In genomic region chr11:387193-387793, GRCh38 we compare ENCODE assay signal across 15 cellular contexts. TPM values are rescaled to one million over a fixed set of nuclear protein-coding genes. Genes with fewer than 3 reads are reported as not detected.
DNase-seq lines count a peak whose midpoint lies in the region; ATAC-seq, FAIRE-seq and TF ChIP-seq lines count a peak whose summit lies in the region.
"Had no signal": no experiment of that assay in that cellular context is flagged by ENCODE, and none has a peak within 500 bp of the region (broad histone marks: within the 10 kb centered on the region; RNA-seq: fewer than 3 reads in every experiment).

No MANE protein-coding gene starts in this region.

- peak overlapping the region; percentile 52 for H3K27ac Mint-ChIP-seq in CD8-positive, alpha-beta T cell

- TF ChIP-seq CTCF in CD8-positive, alpha-beta T cell (IDR thresholded peaks at IDR 0.05): no peak
- TF ChIP-seq CTCF in K562 (IDR thresholded peaks at IDR 0.05 in 2 of 3, conservative IDR thresholded peaks at IDR 0.05 in 1 of 3; ENCODE audit: insufficient read depth in 2 of 3, low read depth in 1 of 3, low read length in 3 of 3): no peak
- TF ChIP-seq CTCF in fibroblast of the aortic adventitia (IDR thresholded peaks at IDR 0.05; ENCODE audit: insufficient read depth, low read length): peak; percentile 20

- peaks cover 2% of the 10 kb centered on the region for H3K27me3 Mint-ChIP-seq in CD8-positive, alpha-beta T cell (ENCODE audit: low read depth)

- no peaks in the 10 kb centered on the region for H4K20me1 ChIP-seq in K562 (replicated peaks; ENCODE audit: control insufficient read depth, insufficient read depth, low read length)

- peaks cover 7% of the 10 kb centered on the region for H3K4me1 Mint-ChIP-seq in CD8-positive, alpha-beta T cell (ENCODE audit: low read depth)

- FAIRE-seq in K562 (lab: Jason Lieb, UNC): no peak

- H3K36me3 ChIP-seq in CD8-positive, alpha-beta T cell (ENCODE audit: insufficient read depth, low read length): no peaks in the 10 kb centered on the region
- no peaks in the 10 kb centered on the region for H3K36me3 ChIP-seq in K562 (ENCODE audit: control insufficient read depth, insufficient read depth, low read length)

- H3K9me3 ChIP-seq in CD8-positive, alpha-beta T cell (ENCODE audit: low read length): peaks cover 4% of the 10 kb centered on the region
- peaks cover 2% of the 10 kb centered on the region; the same call in 1 of the 2 replicates for H3K9me3 ChIP-seq in K562 (replicated peaks; ENCODE audit: control insufficient read depth, insufficient read depth, low read depth, low read length)

- H3K79me2 ChIP-seq in K562 (ENCODE audit: control insufficient read depth, insufficient read depth, low read length): no peaks in the 10 kb centered on the region

- no peak for TF ChIP-seq POLR2A in K562 (conservative IDR thresholded peaks at IDR 0.05)

- CTCF ChIA-PET in CD8-positive, alpha-beta T cell (lab: Charles Lee): interaction anchor here (0.9 to 2.5 kb wide), 3 partner anchors 24 to 137 kb away, joined by 3 to 11 read pairs (median 3); no protein-coding TSS in a partner anchor
- CTCF ChIA-PET in K562 (lab: Yijun Ruan, JAX; ENCODE audit: low intra/inter-chr PET ratio): no interaction called here

- DNase-seq in CD8-positive, alpha-beta T cell: no peak
- DNase-seq in K562 (ENCODE audit: extremely low read depth in 1 of 4, low spot score in 3 of 4) (no peak), fibroblast of the aortic adventitia (ENCODE audit: low read depth) (no peak)
- no peak for DNase-seq in stimulated activated CD4-positive, alpha-beta T cell treated with anti-CD3 and anti-CD28 coated beads, Interleukin-12 subunit alpha, Interleukin-12 subunit beta, amount 100 ng/mL, for 4 hours
- DNase-seq: H7; NCI-H1694; NCI-H2107; NCI-H226; NCI-H526 treated with DMSO at 0.1 percent for 48 hours; NK-92 treated with Interleukin-12 subunit alpha and Interleukin-12 subunit beta, amount 100 ng/mL, for 24 hours had no signal

- no peak for TF ChIP-seq RAD21 in K562 (CRISPR knock-in tag; conservative IDR thresholded peaks at IDR 0.05 in 1 of 2, IDR thresholded peaks at IDR 0.05 in 1 of 2)

- H3K27me3 ChIP-seq in CD8-positive, alpha-beta T cell (ENCODE audit: insufficient read depth, low read length): no peaks in the 10 kb centered on the region
- H3K27me3 ChIP-seq in K562 (ENCODE audit: control insufficient read depth in 2 of 2, insufficient read depth in 2 of 2, low read length in 2 of 2): no peaks in the 10 kb centered on the region

- POLR2A ChIA-PET in CD8-positive, alpha-beta T cell (lab: Charles Lee): no interaction called here
- POLR2A ChIA-PET in K562 (lab: Yijun Ruan, JAX): interaction anchor here (0.7 to 0.9 kb wide), 3 partner anchors 9 to 132 kb away, joined by 3 to 5 read pairs (median 3); no protein-coding TSS in a partner anchor

- H3K9me1 ChIP-seq in K562 (ENCODE audit: control insufficient read depth, insufficient read depth, low read length): no peaks in the 10 kb centered on the region

- H3K4me1 ChIP-seq in CD8-positive, alpha-beta T cell (ENCODE audit: insufficient read depth, low read length): no peaks in the 10 kb centered on the region
- H3K4me1 ChIP-seq in K562 (replicated peaks in 1 of 2; ENCODE audit: control insufficient read depth in 2 of 2, insufficient read depth in 2 of 2, low read length in 2 of 2): peaks cover 7 to 35% of the 10 kb centered on the region in 2 experiments; a peak in 4 of 5 replicates

- H3K4me2 ChIP-seq in K562 (ENCODE audit: insufficient read depth, low read length): no peak overlapping the region

- no peak for TF ChIP-seq EP300 in K562 (IDR thresholded peaks at IDR 0.05; ENCODE audit: low read length)

- no TSS peak for BruUV-seq in K562 (replicated peaks; lab: Mats Ljungman, UMichigan)

- peaks cover 5% of the 10 kb centered on the region for H3K9me3 Mint-ChIP-seq in CD8-positive, alpha-beta T cell

- H3K4me3 Mint-ChIP-seq in CD8-positive, alpha-beta T cell: no peak overlapping the region

- H3K36me3 Mint-ChIP-seq in CD8-positive, alpha-beta T cell: no peaks in the 10 kb centered on the region

- intact Hi-C loops in CD8-positive, alpha-beta T cell (cut with DNase I, micrococcal nuclease): no loop called here
- intact Hi-C loops in K562 (cut with micrococcal nuclease): no loop called here

- H3K9ac ChIP-seq in K562 (ENCODE audit: insufficient read depth in 1 of 2, low read depth in 2 of 2, low read length in 2 of 2): no peak overlapping the region

- in situ Hi-C loops in K562 (cut with MboI): no loop called here

- 0 out of 2 replicates have a peak overlapping the region, but pooled peaks have one; percentile 17 for H2AFZ ChIP-seq in K562 (ENCODE audit: low read depth, low read length)

- no peak overlapping the region for H3K27ac ChIP-seq in CD8-positive, alpha-beta T cell (ENCODE audit: low read depth, low read length)
- H3K27ac ChIP-seq in K562 (ENCODE audit: extremely low read depth, low read depth, low read length): no peak overlapping the region
- H3K27ac ChIP-seq in temporal lobe (ENCODE audit: low read depth, low read length): peak overlapping the region; percentile 44
- H3K27ac ChIP-seq: C4-2B had no signal

- H3K4me3 ChIP-seq in CD8-positive, alpha-beta T cell (ENCODE audit: low read depth, low read length): no peak overlapping the region
- H3K4me3 ChIP-seq in K562: no peak overlapping the region
- H3K4me3 ChIP-seq in fibroblast of the aortic adventitia (ENCODE audit: low read depth, low read length): no peak overlapping the region

- 27% methylated on average over 4 of the region's 4 CpGs for WGBS in K562 (ENCODE audit: insufficient coverage, low coverage, missing lambda C conversion rate)

- ATAC-seq in CD8-positive, alpha-beta T cell: no peak
- ATAC-seq in K562 (peak; percentile 37; the same call in 1 of the 3 replicates), HG03175 (IDR thresholded peaks at IDR 0.05; ENCODE audit: unreplicated experiment) (no peak), HG03280 (IDR thresholded peaks at IDR 0.05; ENCODE audit: unreplicated experiment) (no peak)

RNA-seq across cellular contexts. Expression of gene PKP3, which starts 6.7 kb away (rescaled TPM):
- under 1 TPM in 1 of 2 experiments, not detected in 1; 0.62 TPM for total RNA-seq in CD8-positive, alpha-beta T cell
- 29.8 and 101 TPM in 2 replicates for total RNA-seq in K562 (2011; cell fraction: chromatin; rRNA removed; ENCODE audit: low replicate concordance)
- 77.2 and 90.9 TPM in 2 replicates for total RNA-seq in K562 (2011; cell fraction: nucleolus; rRNA removed)
- 38.5 and 42.2 TPM in 2 replicates for total RNA-seq in K562 (2011; cell fraction: nucleoplasm; rRNA removed)
- total RNA-seq in K562 (2014; rRNA removed): 99.7 and 122 TPM in 2 replicates
- total RNA-seq in K562 (2014; rRNA removed; fragmentation: Illumina TruSeq; extraction: Trizol): 11.2 and 14.9 TPM in 2 replicates
- 30.7 and 36.6 TPM in 2 replicates for total RNA-seq in K562 (2015; rRNA removed; fragmentation: Illumina TruSeq; extraction: Trizol)
- total RNA-seq in K562 (2021): 102 and 110 TPM in 2 replicates
- polyA plus RNA-seq in K562 (2011; rRNA removed): 45.4 and 47.8 TPM in 2 replicates
- 40.1 and 126 TPM in 2 replicates for polyA plus RNA-seq in K562 (2011; cell fraction: cytosol; rRNA removed)
- 77.2 and 108 TPM in 2 replicates for polyA plus RNA-seq in K562 (2011; cell fraction: nucleus; rRNA removed)
- polyA plus RNA-seq in K562 (2012): 49.0 and 59.2 TPM in 2 replicates
- 26.9 and 39.7 TPM in 2 replicates for polyA plus RNA-seq in K562 (2014; fragmentation: Illumina TruSeq; extraction: Trizol)
- under 1 TPM; 0.11 to 0.45 TPM for polyA plus RNA-seq in K562 (2014; fragmentation: Nextera tagmentation; extraction: Ambion mirVana)
- 73.9 and 78.9 TPM in 2 replicates for polyA plus RNA-seq in K562 (2014; rRNA removed)
- polyA minus RNA-seq in K562 (2011; rRNA and poly(A)+ RNA removed): 8.3 and 21.7 TPM in 2 replicates
- polyA minus RNA-seq in K562 (2011; cell fraction: cytosol; rRNA and poly(A)+ RNA removed): 71.3 and 72.2 TPM in 2 replicates
- polyA minus RNA-seq in K562 (2011; cell fraction: nucleus; rRNA and poly(A)+ RNA removed): 28.1 and 30.5 TPM in 2 replicates
- 1.3 and 5.6 TPM in 2 replicates for total RNA-seq in fibroblast of the aortic adventitia (ENCODE audit: low replicate concordance)
- total RNA-seq in temporal lobe: 0.74 TPM
- total RNA-seq: SK-MEL-5 had no signal

RNA-seq across cellular contexts. Expression of gene B4GALNT4, which starts 18.0 kb away (rescaled TPM):
- under 1 TPM; 0.44 to 0.84 TPM for total RNA-seq in CD8-positive, alpha-beta T cell
- total RNA-seq in K562 (2011; cell fraction: chromatin; rRNA removed; ENCODE audit: low replicate concordance): 45.4 and 151 TPM in 2 replicates
- total RNA-seq in K562 (2011; cell fraction: nucleolus; rRNA removed): 117 and 141 TPM in 2 replicates
- 54.9 and 57.5 TPM in 2 replicates for total RNA-seq in K562 (2011; cell fraction: nucleoplasm; rRNA removed)
- total RNA-seq in K562 (2014; rRNA removed): 22.7 and 26.2 TPM in 2 replicates
- 2.1 and 2.5 TPM in 2 replicates for total RNA-seq in K562 (2014; rRNA removed; fragmentation: Illumina TruSeq; extraction: Trizol)
- 7.6 and 9.7 TPM in 2 replicates for total RNA-seq in K562 (2015; rRNA removed; fragmentation: Illumina TruSeq; extraction: Trizol)
- 33.6 and 37.1 TPM in 2 replicates for total RNA-seq in K562 (2021)
- 14.0 and 22.7 TPM in 2 replicates for polyA plus RNA-seq in K562 (2011; rRNA removed)
- 20.4 and 42.5 TPM in 2 replicates for polyA plus RNA-seq in K562 (2011; cell fraction: cytosol; rRNA removed)
- polyA plus RNA-seq in K562 (2011; cell fraction: nucleus; rRNA removed): 174 and 271 TPM in 2 replicates
- 17.2 and 19.0 TPM in 2 replicates for polyA plus RNA-seq in K562 (2012)
- 4.5 and 10.9 TPM in 2 replicates for polyA plus RNA-seq in K562 (2014; fragmentation: Illumina TruSeq; extraction: Trizol)
- under 1 TPM in 1 of 2 experiments, not detected in 1; 0.20 TPM for polyA plus RNA-seq in K562 (2014; fragmentation: Nextera tagmentation; extraction: Ambion mirVana)
- 30.0 and 32.0 TPM in 2 replicates for polyA plus RNA-seq in K562 (2014; rRNA removed)
- polyA minus RNA-seq in K562 (2011; rRNA and poly(A)+ RNA removed): 2.1 and 3.3 TPM in 2 replicates
- 8.1 and 9.7 TPM in 2 replicates for polyA minus RNA-seq in K562 (2011; cell fraction: cytosol; rRNA and poly(A)+ RNA removed)
- 23.6 and 27.2 TPM in 2 replicates for polyA minus RNA-seq in K562 (2011; cell fraction: nucleus; rRNA and poly(A)+ RNA removed)
- 1.5 and 1.9 TPM in 2 replicates for total RNA-seq in fibroblast of the aortic adventitia (ENCODE audit: low replicate concordance)
- total RNA-seq in temporal lobe: 67.6 TPM

RNA-seq across cellular contexts. Expression of gene SIGIRR, which starts 27.5 kb away (rescaled TPM):
- 100 to 1,000 TPM; 270 to 294 TPM for total RNA-seq in CD8-positive, alpha-beta T cell
- 8.7 and 27.6 TPM in 2 replicates for total RNA-seq in K562 (2011; cell fraction: chromatin; rRNA removed; ENCODE audit: low replicate concordance)
- total RNA-seq in K562 (2011; cell fraction: nucleolus; rRNA removed): 50.7 and 50.9 TPM in 2 replicates
- total RNA-seq in K562 (2011; cell fraction: nucleoplasm; rRNA removed): 15.8 and 24.1 TPM in 2 replicates
- 109 and 114 TPM in 2 replicates for total RNA-seq in K562 (2014; rRNA removed)
- 6.0 and 7.2 TPM in 2 replicates for total RNA-seq in K562 (2014; rRNA removed; fragmentation: Illumina TruSeq; extraction: Trizol)
- total RNA-seq in K562 (2015; rRNA removed; fragmentation: Illumina TruSeq; extraction: Trizol): 50.6 and 51.6 TPM in 2 replicates
- 83.1 and 93.8 TPM in 2 replicates for total RNA-seq in K562 (2021)
- polyA plus RNA-seq in K562 (2011; rRNA removed): 22.5 and 25.0 TPM in 2 replicates
- polyA plus RNA-seq in K562 (2011; cell fraction: cytosol; rRNA removed): 41.4 and 135 TPM in 2 replicates
- polyA plus RNA-seq in K562 (2011; cell fraction: nucleus; rRNA removed): 81.1 and 118 TPM in 2 replicates
- 55.3 and 81.1 TPM in 2 replicates for polyA plus RNA-seq in K562 (2012)
- 14.8 and 46.2 TPM in 2 replicates for polyA plus RNA-seq in K562 (2014; fragmentation: Illumina TruSeq; extraction: Trizol)
- polyA plus RNA-seq in K562 (2014; fragmentation: Nextera tagmentation; extraction: Ambion mirVana): 10 to 100 TPM in 1 of 2 experiments, 1 to 10 TPM in 1; 6.3 to 13.3 TPM
- 92.4 and 133 TPM in 2 replicates for polyA plus RNA-seq in K562 (2014; rRNA removed)
- 1.1 and 2.3 TPM in 2 replicates for polyA minus RNA-seq in K562 (2011; rRNA and poly(A)+ RNA removed)
- 12.4 and 13.7 TPM in 2 replicates for polyA minus RNA-seq in K562 (2011; cell fraction: cytosol; rRNA and poly(A)+ RNA removed)
- 11.0 and 11.7 TPM in 2 replicates for polyA minus RNA-seq in K562 (2011; cell fraction: nucleus; rRNA and poly(A)+ RNA removed)
- total RNA-seq in fibroblast of the aortic adventitia (ENCODE audit: low replicate concordance): 30.4 and 38.7 TPM in 2 replicates
- total RNA-seq in temporal lobe: 5.7 TPM

RNA-seq across cellular contexts. Expression of gene ANO9, which starts 54.5 kb away (rescaled TPM):
- 10 to 100 TPM; 84.0 to 86.7 TPM for total RNA-seq in CD8-positive, alpha-beta T cell
- 28.4 and 83.6 TPM in 2 replicates for total RNA-seq in K562 (2011; cell fraction: chromatin; rRNA removed; ENCODE audit: low replicate concordance)
- total RNA-seq in K562 (2011; cell fraction: nucleolus; rRNA removed): 54.4 and 56.8 TPM in 2 replicates
- total RNA-seq in K562 (2011; cell fraction: nucleoplasm; rRNA removed): 33.9 and 40.5 TPM in 2 replicates
- total RNA-seq in K562 (2014; rRNA removed) (4.9 and 5.1 TPM in 2 replicates), K562 (2014; rRNA removed; fragmentation: Illumina TruSeq; extraction: Trizol) (1.0 and 1.1 TPM in 2 replicates), K562 (2015; rRNA removed; fragmentation: Illumina TruSeq; extraction: Trizol) (3.8 TPM in 2 replicates), K562 (2021) (9.3 and 14.5 TPM in 2 replicates), fibroblast of the aortic adventitia (ENCODE audit: low replicate concordance) (not detected in 2 replicates), temporal lobe (not detected)
- polyA plus RNA-seq in K562 (2011; rRNA removed) (5.4 and 19.1 TPM in 2 replicates), K562 (2014; fragmentation: Illumina TruSeq; extraction: Trizol) (4.5 and 5.5 TPM in 2 replicates), K562 (2014; fragmentation: Nextera tagmentation; extraction: Ambion mirVana) (under 1 TPM; 0.20 to 0.27 TPM), K562 (2014; rRNA removed) (10.7 and 10.8 TPM in 2 replicates)
- polyA plus RNA-seq in K562 (2011; cell fraction: cytosol; rRNA removed): 4.1 and 4.3 TPM in 2 replicates
- 179 and 200 TPM in 2 replicates for polyA plus RNA-seq in K562 (2011; cell fraction: nucleus; rRNA removed)
- polyA plus RNA-seq in K562 (2012): 11.4 and 33.5 TPM in 2 replicates
- 1.3 and 1.4 TPM in 2 replicates for polyA minus RNA-seq in K562 (2011; rRNA and poly(A)+ RNA removed)
- 2.9 and 3.2 TPM in 2 replicates for polyA minus RNA-seq in K562 (2011; cell fraction: cytosol; rRNA and poly(A)+ RNA removed)
- 19.4 and 27.1 TPM in 2 replicates for polyA minus RNA-seq in K562 (2011; cell fraction: nucleus; rRNA and poly(A)+ RNA removed)
- total RNA-seq: SK-MEL-5 had no signal
